16 cellular contexts compared by ENCODE assay signal in the genomic region with DNA sequence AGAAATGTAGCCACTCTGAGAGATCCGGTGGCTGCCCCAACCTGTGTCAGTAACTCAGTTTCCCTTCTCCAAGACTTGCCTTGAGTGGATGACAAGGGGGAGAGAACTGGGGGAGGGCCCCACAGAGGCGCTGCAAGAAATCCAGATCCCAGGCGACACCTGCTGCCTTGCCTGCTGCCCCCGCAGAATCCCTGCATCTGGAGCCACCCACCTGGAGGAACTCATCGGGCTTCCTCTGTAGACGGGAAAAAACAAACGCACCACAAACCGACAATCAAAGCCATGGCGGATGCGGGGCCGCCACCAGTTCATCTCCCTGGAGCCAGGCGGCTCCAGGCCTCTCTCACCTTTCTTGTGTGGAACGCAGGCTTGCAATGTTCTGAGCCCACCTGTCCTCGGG. TPM values are rescaled to one million over a fixed set of nuclear protein-coding genes. Genes with fewer than 3 reads are reported as not detected.
A peak's percentile ranks its signal among the peaks of the same experiment; 100 is the strongest.
DNase-seq lines count a peak whose midpoint lies in the region; ATAC-seq and TF ChIP-seq lines count a peak whose summit lies in the region.
"Had no signal": no experiment of that assay in that cellular context is flagged by ENCODE, and none has a peak within 500 bp of the region (broad histone marks: within the 10 kb centered on the region; RNA-seq: fewer than 3 reads in every experiment).

No MANE protein-coding gene starts in this region.

- peaks cover 6% of the 10 kb centered on the region for H3K4me1 Mint-ChIP-seq in endothelial cell (ENCODE audit: unreplicated experiment)

- no peaks in the 10 kb centered on the region for H3K27me3 ChIP-seq in upper lobe of right lung
- H3K27me3 ChIP-seq: SJCRH30 had no signal

- H3K4me3 ChIP-seq in upper lobe of right lung: no peak overlapping the region
- H3K4me3 ChIP-seq: PC-9, SJCRH30 had no signal

- ATAC-seq in upper lobe of right lung: no peak
- ATAC-seq: Right ventricle myocardium inferior, SK-N-SH treated with all-trans-retinoic acid at 6 μM for 48 hours had no signal

- H3K36me3 Mint-ChIP-seq in endothelial cell (ENCODE audit: low read depth, unreplicated experiment): no peaks in the 10 kb centered on the region

- intact Hi-C loops in head of caudate nucleus (cut with DNase I) (no loop called here), upper lobe of right lung (cut with DNase I) (no loop called here)

- DNase-seq in NCI-H748 (lab: John Stamatoyannopoulos, UW; ENCODE audit: unreplicated experiment) (peak; percentile 19), NCI-H748 treated with DMSO at 0.1 percent for 48 hours (lab: John Stamatoyannopoulos, UW) (no peak), head of caudate nucleus (peak in 39 of 42 donors; percentile 47 to 90 (median 70)), upper lobe of right lung (no peak), endothelial cell (ENCODE audit: low spot score) (no peak), NCI-H1930 (lab: John Stamatoyannopoulos, UW) (no peak)
- DNase-seq: CD4-positive, alpha-beta T cell; Kasumi-1; NCI-H1092 treated with DMSO at 0.1 percent for 48 hours; NCI-H146; PC-9; SJCRH30 had no signal

- H3K27me3 Mint-ChIP-seq in endothelial cell (ENCODE audit: unreplicated experiment): peaks cover 10% of the 10 kb centered on the region
- H3K27me3 Mint-ChIP-seq: CD4-positive, alpha-beta T cell had no signal

- H3K27ac Mint-ChIP-seq in endothelial cell (ENCODE audit: unreplicated experiment): no peak overlapping the region
- H3K27ac Mint-ChIP-seq: CD4-positive, alpha-beta T cell had no signal

- H3K27ac ChIP-seq in VCaP: peak overlapping the region; percentile 95
- no peak overlapping the region for H3K27ac ChIP-seq in upper lobe of right lung
- H3K27ac ChIP-seq: HL-60, PC-9, SJCRH30 had no signal

- TF ChIP-seq CTCF in VCaP (conservative IDR thresholded peaks at IDR 0.05): no peak
- TF ChIP-seq CTCF in upper lobe of right lung (IDR thresholded peaks at IDR 0.05): no peak
- no peak for TF ChIP-seq CTCF in endothelial cell (IDR thresholded peaks at IDR 0.05; ENCODE audit: unreplicated experiment)

- no peaks in the 10 kb centered on the region for H3K36me3 ChIP-seq in upper lobe of right lung
- H3K36me3 ChIP-seq: SJCRH30 had no signal

- H3K9me3 Mint-ChIP-seq in endothelial cell (ENCODE audit: unreplicated experiment): no peaks in the 10 kb centered on the region
- H3K9me3 Mint-ChIP-seq: CD4-positive, alpha-beta T cell had no signal

- H3K9me3 ChIP-seq in upper lobe of right lung: no peaks in the 10 kb centered on the region
- H3K9me3 ChIP-seq: SJCRH30 had no signal

- no peaks in the 10 kb centered on the region for H3K4me1 ChIP-seq in upper lobe of right lung

- H3K4me3 Mint-ChIP-seq in endothelial cell (ENCODE audit: unreplicated experiment): no peak overlapping the region
- H3K4me3 Mint-ChIP-seq: CD4-positive, alpha-beta T cell had no signal

RNA-seq across cellular contexts. Expression of a gene that starts 40.2 kb away (rescaled TPM):
- total RNA-seq in upper lobe of right lung (15.8 TPM), endothelial cell (ENCODE audit: unreplicated experiment) (4.1 TPM)

Comparison
In these comparisons a context has a peak if more than half of its experiments do, and no peak if none do; other contexts are left out.
1. DNase-seq: peak in NCI-H748 (single experiment) and head of caudate nucleus (39 of 42); none in NCI-H748 treated with DMSO at 0.1 percent for 48 hours (single experiment), upper lobe of right lung (single experiment), endothelial cell (single experiment) and NCI-H1930 (0 of 2).